Comparison of ENCODE assay signal across 19 cellular contexts in the genomic region with DNA sequence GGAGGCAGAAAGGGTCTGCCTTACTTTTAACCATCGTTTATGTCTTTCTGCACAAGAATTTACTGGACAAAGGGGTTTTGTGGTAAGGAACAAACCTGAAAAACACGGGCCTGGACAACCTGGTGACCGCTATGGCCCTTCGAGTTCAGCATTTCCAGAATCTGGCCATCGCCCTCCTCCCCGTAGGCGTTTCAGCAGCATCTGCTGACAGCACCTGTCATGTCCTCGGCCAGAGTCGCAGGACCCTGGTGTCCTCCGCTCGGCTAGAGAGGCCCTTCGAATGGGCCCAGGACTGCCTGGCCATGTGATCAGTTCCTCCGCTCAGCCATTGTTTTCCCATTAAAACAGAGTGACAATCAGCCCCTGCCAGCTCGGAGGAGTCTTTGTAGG.
A peak's percentile ranks its signal among the peaks of the same experiment; 100 is the strongest.
DNase-seq lines count a peak whose midpoint lies in the region; ATAC-seq, FAIRE-seq and TF ChIP-seq lines count a peak whose summit lies in the region.
"Had no signal": no experiment of that assay in that cellular context is flagged by ENCODE, and none has a peak within 500 bp of the region (broad histone marks: within the 10 kb centered on the region; RNA-seq: fewer than 3 reads in every experiment).

No MANE protein-coding gene starts in this region.

- H3K4me1 Mint-ChIP-seq in activated CD8-positive, alpha-beta memory T cell treated with anti-CD3 and anti-CD28 coated beads, Interleukin-2, amount 10 ng/mL, durations not matched to agents 7 days and 5 days, result no peaks in the 10 kb centered on the region
- no peaks in the 10 kb centered on the region for H3K4me1 Mint-ChIP-seq in activated T-helper 1 cell treated with anti-CD3 and anti-CD28 coated beads, Interleukin-12 subunit alpha, Interleukin-12 subunit beta, Interleukin-2, Interleukin-4 antibody, amounts not matched to agents 30 ng/mL and 10 ng/mL and 1 ng/mL, durations not matched to agents 14 hours and 24 hours and 36 hours (ENCODE audit: low read depth)
- H3K4me1 Mint-ChIP-seq: CD14-positive monocyte; CD4-positive, alpha-beta memory T cell had no signal

- no peak for ATAC-seq in upper lobe of right lung
- no peak for ATAC-seq in activated CD8-positive, alpha-beta memory T cell treated with anti-CD3 and anti-CD28 coated beads, Interleukin-2, amount 10 ng/mL, durations not matched to agents 7 days and 5 days

- H3K4me1 ChIP-seq in right atrium auricular region (no peaks in the 10 kb centered on the region), neuronal stem cell (ENCODE audit: control insufficient read depth in 2 of 2, insufficient read depth in 1 of 2, low read depth in 1 of 2, low read length in 2 of 2) (peaks cover 0 to 4% of the 10 kb centered on the region in 2 donors), upper lobe of right lung (no peaks in the 10 kb centered on the region)

- CTCF ChIA-PET in activated CD8-positive, alpha-beta memory T cell treated with anti-CD3 and anti-CD28 coated beads, Interleukin-2, amount 10 ng/mL, durations not matched to agents 7 days and 5 days (lab: Charles Lee), result no interaction called here

- no peak overlapping the region for H4K8ac ChIP-seq in neuronal stem cell (ENCODE audit: low read depth, low read length)

- H3K27me3 ChIP-seq in right atrium auricular region (no peaks in the 10 kb centered on the region), neuronal stem cell (ENCODE audit: control insufficient read depth in 3 of 3, insufficient read depth in 3 of 3, low read depth in 1 of 3, low read length in 3 of 3) (peaks cover 0 to 28% (median 0%) of the 10 kb centered on the region in 3 experiments), upper lobe of right lung (peaks cover 9% of the 10 kb centered on the region)
- H3K27me3 ChIP-seq: BLaER1 had no signal

- H3K4me2 ChIP-seq in neuronal stem cell (ENCODE audit: insufficient read depth, low read length, poor library complexity, severe bottlenecking), result no peak overlapping the region
- H3K4me2 ChIP-seq: BLaER1 had no signal

- no peak overlapping the region for H3K27ac Mint-ChIP-seq in activated CD8-positive, alpha-beta memory T cell treated with anti-CD3 and anti-CD28 coated beads, Interleukin-2, amount 10 ng/mL, durations not matched to agents 7 days and 5 days
- H3K27ac Mint-ChIP-seq in activated T-helper 1 cell treated with anti-CD3 and anti-CD28 coated beads, Interleukin-12 subunit alpha, Interleukin-12 subunit beta, Interleukin-2, Interleukin-4 antibody, amounts not matched to agents 30 ng/mL and 10 ng/mL and 1 ng/mL, durations not matched to agents 14 hours and 24 hours and 36 hours, result no peak overlapping the region
- H3K27ac Mint-ChIP-seq: CD14-positive monocyte; CD4-positive, alpha-beta memory T cell had no signal

- H3K36me3 ChIP-seq in right atrium auricular region, result peaks cover 60% of the 10 kb centered on the region
- H3K36me3 ChIP-seq in neuronal stem cell (replicated peaks in 1 of 2; ENCODE audit: control insufficient read depth in 2 of 2, insufficient read depth in 2 of 2, low read length in 2 of 2), result no peaks in the 10 kb centered on the region
- H3K36me3 ChIP-seq in upper lobe of right lung, result peaks cover 8% of the 10 kb centered on the region
- H3K36me3 ChIP-seq: BLaER1 had no signal

- no peak overlapping the region for H3K9ac ChIP-seq in neuronal stem cell (ENCODE audit: low read depth, low read length, poor library complexity)
- H3K9ac ChIP-seq: BLaER1 had no signal

- DNase-seq in cardiac septum (ENCODE audit: low spot score) (peak; percentile 54), right atrium auricular region (ENCODE audit: low spot score) (no peak), islet precursor cell (peak; percentile 51), neuronal stem cell (ENCODE audit: low spot score) (no peak), upper lobe of right lung (peak; percentile 61), GM19239 (ENCODE audit: insufficient read length, low spot score) (no peak)
- DNase-seq in activated CD8-positive, alpha-beta memory T cell treated with anti-CD3 and anti-CD28 coated beads, Interleukin-2, amount 10 ng/mL, durations not matched to agents 7 days and 5 days, result no peak
- no peak for DNase-seq in activated T-helper 1 cell treated with anti-CD3 and anti-CD28 coated beads, Interleukin-12 subunit alpha, Interleukin-12 subunit beta, Interleukin-2, Interleukin-4 antibody, amounts not matched to agents 30 ng/mL and 10 ng/mL and 1 ng/mL, durations not matched to agents 14 hours and 24 hours and 36 hours (ENCODE audit: low spot score)
- DNase-seq: 8988T; Calu3; CD4-positive, alpha-beta memory T cell; DMS79 treated with DMSO at 0.1 percent for 48 hours; GF-D8; HCEC 1CT; IMR-90 had no signal

- no peak overlapping the region for H4K91ac ChIP-seq in neuronal stem cell (ENCODE audit: low read depth, low read length, poor library complexity)

- H2BK120ac ChIP-seq in neuronal stem cell (ENCODE audit: low read depth, low read length), result no peak overlapping the region

- H2AK5ac ChIP-seq in neuronal stem cell (ENCODE audit: low read depth, low read length), result peak overlapping the region; percentile 38

- H3K4ac ChIP-seq in neuronal stem cell (ENCODE audit: low read length), result no peak overlapping the region

- H3K9me3 ChIP-seq in right atrium auricular region, result no peaks in the 10 kb centered on the region
- H3K9me3 ChIP-seq in neuronal stem cell (replicated peaks in 1 of 2; ENCODE audit: control insufficient read depth in 2 of 2, insufficient read depth in 1 of 2, low read depth in 1 of 2, low read length in 2 of 2), result no peaks in the 10 kb centered on the region
- no peaks in the 10 kb centered on the region for H3K9me3 ChIP-seq in upper lobe of right lung
- H3K9me3 ChIP-seq: BLaER1 had no signal

- H2BK12ac ChIP-seq in neuronal stem cell (ENCODE audit: low read length), result no peak overlapping the region

- no peak overlapping the region for H3K4me3 ChIP-seq in right atrium auricular region
- H3K4me3 ChIP-seq in neuronal stem cell (ENCODE audit: low read length in 2 of 2), result no peak overlapping the region
- H3K4me3 ChIP-seq in upper lobe of right lung, result no peak overlapping the region
- H3K4me3 ChIP-seq: BLaER1 had no signal

- intact Hi-C loops in cardiac septum (cut with DNase I), result no loop called here
- intact Hi-C loops in upper lobe of right lung (cut with DNase I), result no loop called here
- intact Hi-C loops in activated T-helper 1 cell treated with anti-CD3 and anti-CD28 coated beads, Interleukin-12 subunit alpha, Interleukin-12 subunit beta, Interleukin-2, Interleukin-4 antibody, amounts not matched to agents 30 ng/mL and 10 ng/mL and 1 ng/mL, durations not matched to agents 14 hours and 24 hours and 36 hours (cut with micrococcal nuclease), result no loop called here

- TF ChIP-seq CTCF in right atrium auricular region (IDR thresholded peaks at IDR 0.05), result no peak
- no peak for TF ChIP-seq CTCF in upper lobe of right lung (IDR thresholded peaks at IDR 0.05)

- H2BK5ac ChIP-seq in neuronal stem cell (ENCODE audit: low read length), result no peak overlapping the region

- no peak overlapping the region for H3K4me3 Mint-ChIP-seq in activated CD8-positive, alpha-beta memory T cell treated with anti-CD3 and anti-CD28 coated beads, Interleukin-2, amount 10 ng/mL, durations not matched to agents 7 days and 5 days
- H3K4me3 Mint-ChIP-seq in activated T-helper 1 cell treated with anti-CD3 and anti-CD28 coated beads, Interleukin-12 subunit alpha, Interleukin-12 subunit beta, Interleukin-2, Interleukin-4 antibody, amounts not matched to agents 30 ng/mL and 10 ng/mL and 1 ng/mL, durations not matched to agents 14 hours and 24 hours and 36 hours, result no peak overlapping the region
- H3K4me3 Mint-ChIP-seq: CD14-positive monocyte; CD4-positive, alpha-beta memory T cell had no signal

- H3K18ac ChIP-seq in neuronal stem cell (ENCODE audit: low read length), result peak overlapping the region; percentile 23

- no peak overlapping the region for H3K27ac ChIP-seq in right atrium auricular region
- no peak overlapping the region for H3K27ac ChIP-seq in neuronal stem cell (replicated peaks; ENCODE audit: low read length)
- H3K27ac ChIP-seq in upper lobe of right lung, result no peak overlapping the region
- H3K27ac ChIP-seq: BLaER1, HL-60 had no signal

- H3K14ac ChIP-seq in neuronal stem cell (ENCODE audit: low read length), result no peak overlapping the region

- no peak overlapping the region for H2AFZ ChIP-seq in neuronal stem cell (ENCODE audit: low read length)

- H3K23ac ChIP-seq in neuronal stem cell (ENCODE audit: low read depth, low read length, poor library complexity), result no peak overlapping the region

- peaks cover 2% of the 10 kb centered on the region for H3K79me1 ChIP-seq in neuronal stem cell (ENCODE audit: low read depth, low read length)

- no peak overlapping the region for H2BK15ac ChIP-seq in neuronal stem cell (ENCODE audit: low read length)

- no peaks in the 10 kb centered on the region for H3K36me3 Mint-ChIP-seq in activated CD8-positive, alpha-beta memory T cell treated with anti-CD3 and anti-CD28 coated beads, Interleukin-2, amount 10 ng/mL, durations not matched to agents 7 days and 5 days
- H3K36me3 Mint-ChIP-seq in activated T-helper 1 cell treated with anti-CD3 and anti-CD28 coated beads, Interleukin-12 subunit alpha, Interleukin-12 subunit beta, Interleukin-2, Interleukin-4 antibody, amounts not matched to agents 30 ng/mL and 10 ng/mL and 1 ng/mL, durations not matched to agents 14 hours and 24 hours and 36 hours (ENCODE audit: low read depth), result no peaks in the 10 kb centered on the region
- H3K36me3 Mint-ChIP-seq: CD14-positive monocyte; CD4-positive, alpha-beta memory T cell had no signal

- no CpG with 5 or more reads among the region's 14 CpGs for WGBS in neuronal stem cell (ENCODE audit: extremely low coverage in 2 of 2, insufficient read length in 2 of 2, insufficient replicate concordance in 1 of 2), 2 donors

- no peaks in the 10 kb centered on the region for H3K9me3 Mint-ChIP-seq in activated CD8-positive, alpha-beta memory T cell treated with anti-CD3 and anti-CD28 coated beads, Interleukin-2, amount 10 ng/mL, durations not matched to agents 7 days and 5 days (ENCODE audit: low read depth)
- H3K9me3 Mint-ChIP-seq in activated T-helper 1 cell treated with anti-CD3 and anti-CD28 coated beads, Interleukin-12 subunit alpha, Interleukin-12 subunit beta, Interleukin-2, Interleukin-4 antibody, amounts not matched to agents 30 ng/mL and 10 ng/mL and 1 ng/mL, durations not matched to agents 14 hours and 24 hours and 36 hours, result no peaks in the 10 kb centered on the region
- H3K9me3 Mint-ChIP-seq: CD14-positive monocyte had no signal

- FAIRE-seq in GM19239 (lab: Jason Lieb, UNC), result no peak
- FAIRE-seq: H54 had no signal

- H3K27me3 Mint-ChIP-seq in activated CD8-positive, alpha-beta memory T cell treated with anti-CD3 and anti-CD28 coated beads, Interleukin-2, amount 10 ng/mL, durations not matched to agents 7 days and 5 days, result peaks cover 15% of the 10 kb centered on the region
- H3K27me3 Mint-ChIP-seq in activated T-helper 1 cell treated with anti-CD3 and anti-CD28 coated beads, Interleukin-12 subunit alpha, Interleukin-12 subunit beta, Interleukin-2, Interleukin-4 antibody, amounts not matched to agents 30 ng/mL and 10 ng/mL and 1 ng/mL, durations not matched to agents 14 hours and 24 hours and 36 hours (ENCODE audit: insufficient read depth), result peaks cover 9% of the 10 kb centered on the region

Comparison
In these comparisons a context has a peak if more than half of its experiments do, and no peak if none do; other contexts are left out.
1. DNase-seq: peak in cardiac septum (single experiment), islet precursor cell (single experiment) and upper lobe of right lung (single experiment); none in right atrium auricular region (single experiment), neuronal stem cell (single experiment), activated CD8-positive, alpha-beta memory T cell treated with anti-CD3 and anti-CD28 coated beads, Interleukin-2, amount 10 ng/mL, durations not matched to agents 7 days and 5 days (single experiment), activated T-helper 1 cell treated with anti-CD3 and anti-CD28 coated beads, Interleukin-12 subunit alpha, Interleukin-12 subunit beta, Interleukin-2, Interleukin-4 antibody, amounts not matched to agents 30 ng/mL and 10 ng/mL and 1 ng/mL, durations not matched to agents 14 hours and 24 hours and 36 hours (single experiment) and GM19239 (single experiment).